In the genomic region with DNA sequence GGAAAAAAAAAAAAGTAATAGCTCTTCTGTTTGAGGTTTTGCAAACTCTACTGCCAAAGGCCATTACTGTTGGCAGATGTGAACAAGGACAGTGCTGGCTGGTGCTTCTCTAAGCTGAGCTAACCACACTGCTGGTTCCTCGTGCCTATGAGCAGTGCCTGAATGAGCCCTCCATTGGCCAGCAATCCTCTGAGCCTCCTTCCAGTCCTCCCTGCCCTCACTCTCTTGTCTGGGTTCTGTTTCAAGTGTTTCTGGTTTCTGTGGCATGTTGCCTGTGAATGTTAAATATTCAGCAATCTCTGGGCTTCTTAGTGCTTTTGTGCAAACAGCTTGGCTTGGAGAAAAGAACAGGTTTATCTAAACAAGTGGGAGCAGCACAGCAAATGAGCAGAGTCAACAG, we compare ENCODE assay signal across 18 cellular contexts.
DNase-seq lines count a peak whose midpoint lies in the region; ATAC-seq lines count a peak whose summit lies in the region.
"Had no signal": no experiment of that assay in that cellular context is flagged by ENCODE, and none has a peak within 500 bp of the region (broad histone marks: within the 10 kb centered on the region; RNA-seq: fewer than 3 reads in every experiment).

No MANE protein-coding gene starts in this region.

- no peaks in the 10 kb centered on the region for H3K9me3 ChIP-seq in mesenchymal stem cell (ENCODE audit: control insufficient read depth, low read length)

- no peak overlapping the region for H3K23ac ChIP-seq in mesenchymal stem cell (ENCODE audit: low read length in 2 of 2)

- POLR2A ChIA-PET in activated CD4-positive, alpha-beta T cell treated with anti-CD3 and anti-CD28 coated beads for 36 hours (lab: Charles Lee) = no interaction called here

- H3K4me2 ChIP-seq in mesenchymal stem cell (ENCODE audit: low read length, poor library complexity, severe bottlenecking) = no peak overlapping the region
- H3K4me2 ChIP-seq: BLaER1 had no signal

- DNase-seq in MV-4-11 (lab: John Stamatoyannopoulos, UW) (peak; percentile 93), mesenchymal stem cell (peak; percentile 3), COLO668 (lab: John Stamatoyannopoulos, UW; ENCODE audit: unreplicated experiment) (no peak), HT-29 (ENCODE audit: low spot score) (no peak), DMS79 (lab: John Stamatoyannopoulos, UW) (no peak)
- no peak for DNase-seq in activated CD4-positive, alpha-beta T cell treated with anti-CD3 and anti-CD28 coated beads for 36 hours
- DNase-seq: ACHN; CD8-positive, alpha-beta T cell; GDM1; NCI-H1436; NCI-H2081; NCI-H510A; NCI-H774 had no signal

- H4K8ac ChIP-seq in mesenchymal stem cell (ENCODE audit: low read length) = no peak overlapping the region

- no peak overlapping the region for H2AFZ ChIP-seq in mesenchymal stem cell (ENCODE audit: low read depth, low read length)

- no peaks in the 10 kb centered on the region for H3K36me3 ChIP-seq in mesenchymal stem cell (ENCODE audit: control insufficient read depth in 1 of 2, insufficient read depth in 2 of 2, low read depth in 1 of 2, low read length in 2 of 2)
- H3K36me3 ChIP-seq: BLaER1 had no signal

- H3K27ac ChIP-seq in mesenchymal stem cell (ENCODE audit: low read length, poor library complexity, severe bottlenecking) = no peak overlapping the region
- H3K27ac ChIP-seq: BLaER1, HL-60, RWPE1 had no signal

- H3K9ac ChIP-seq in mesenchymal stem cell (ENCODE audit: low read length) = no peak overlapping the region
- H3K9ac ChIP-seq: BLaER1 had no signal

- no peaks in the 10 kb centered on the region for H3K79me1 ChIP-seq in mesenchymal stem cell (replicated peaks; ENCODE audit: low read length, poor library complexity, severe bottlenecking)

- H2AK5ac ChIP-seq in mesenchymal stem cell (ENCODE audit: low read length, severe bottlenecking) = no peak overlapping the region

- H4K91ac ChIP-seq in mesenchymal stem cell (ENCODE audit: low read length) = no peak overlapping the region

- no peak overlapping the region for H2BK12ac ChIP-seq in mesenchymal stem cell (ENCODE audit: low read length in 2 of 2)

- H2BK15ac ChIP-seq in mesenchymal stem cell (ENCODE audit: low read depth, poor library complexity, severe bottlenecking) = no peak overlapping the region

- no peaks in the 10 kb centered on the region for H3K4me1 ChIP-seq in mesenchymal stem cell (ENCODE audit: control insufficient read depth, insufficient read depth, low read depth, low read length)

- intact Hi-C loops in activated CD4-positive, alpha-beta T cell treated with anti-CD3 and anti-CD28 coated beads for 36 hours (cut with DNase I, micrococcal nuclease) = no loop called here

- H3K4me3 ChIP-seq in mesenchymal stem cell (ENCODE audit: insufficient read depth in 1 of 2, low read depth in 1 of 2, low read length in 2 of 2) = no peak overlapping the region
- H3K4me3 ChIP-seq: BLaER1 had no signal

- H3K18ac ChIP-seq in mesenchymal stem cell (ENCODE audit: low read depth in 1 of 2, low read length in 2 of 2) = no peak overlapping the region

- no peak overlapping the region for H3K27ac Mint-ChIP-seq in activated CD4-positive, alpha-beta T cell treated with anti-CD3 and anti-CD28 coated beads for 36 hours
- H3K27ac Mint-ChIP-seq: CD8-positive, alpha-beta T cell had no signal

- no peak overlapping the region for H2BK5ac ChIP-seq in mesenchymal stem cell (ENCODE audit: low read depth, low read length, poor library complexity, severe bottlenecking)

- peaks cover 0 to 12% of the 10 kb centered on the region in 2 experiments for H3K27me3 ChIP-seq in mesenchymal stem cell (ENCODE audit: control insufficient read depth in 1 of 2, insufficient read depth in 1 of 2, low read length in 2 of 2)
- H3K27me3 ChIP-seq: BLaER1 had no signal

- H3K4me1 Mint-ChIP-seq in activated CD4-positive, alpha-beta T cell treated with anti-CD3 and anti-CD28 coated beads for 36 hours = peaks cover 6% of the 10 kb centered on the region

- CTCF ChIA-PET in activated CD4-positive, alpha-beta T cell treated with anti-CD3 and anti-CD28 coated beads for 36 hours (lab: Charles Lee) = no interaction called here

- peaks cover 5% of the 10 kb centered on the region for H3K36me3 Mint-ChIP-seq in activated CD4-positive, alpha-beta T cell treated with anti-CD3 and anti-CD28 coated beads for 36 hours (ENCODE audit: low read depth)
- H3K36me3 Mint-ChIP-seq: CD8-positive, alpha-beta T cell had no signal

- no peak overlapping the region for H2BK120ac ChIP-seq in mesenchymal stem cell (ENCODE audit: low read depth, low read length)

- ATAC-seq in esophagus mucosa = peak; percentile 25
- ATAC-seq in activated CD4-positive, alpha-beta T cell treated with anti-CD3 and anti-CD28 coated beads for 36 hours = no peak
- ATAC-seq: CD8-positive, alpha-beta T cell; HCT116 had no signal

- peaks cover 2% of the 10 kb centered on the region for H3K27me3 Mint-ChIP-seq in activated CD4-positive, alpha-beta T cell treated with anti-CD3 and anti-CD28 coated beads for 36 hours

- WGBS in mesenchymal stem cell = 33% methylated on average over 1 of the region's 1 CpG

- H3K4me3 Mint-ChIP-seq in activated CD4-positive, alpha-beta T cell treated with anti-CD3 and anti-CD28 coated beads for 36 hours = no peak overlapping the region
- H3K4me3 Mint-ChIP-seq: CD8-positive, alpha-beta T cell had no signal

- no peak overlapping the region for H3K14ac ChIP-seq in mesenchymal stem cell (ENCODE audit: low read length in 2 of 2)

- H3K4ac ChIP-seq in mesenchymal stem cell (ENCODE audit: low read depth in 1 of 2, low read length in 2 of 2) = no peak overlapping the region

- H3K9me3 Mint-ChIP-seq in activated CD4-positive, alpha-beta T cell treated with anti-CD3 and anti-CD28 coated beads for 36 hours (ENCODE audit: low read depth) = peaks cover 12% of the 10 kb centered on the region

Comparison
In these comparisons a context has a peak if more than half of its experiments do, and no peak if none do; other contexts are left out.
1. DNase-seq: peak in MV-4-11 (single experiment) and mesenchymal stem cell (single experiment); none in COLO668 (single experiment), HT-29 (single experiment), DMS79 (single experiment) and activated CD4-positive, alpha-beta T cell treated with anti-CD3 and anti-CD28 coated beads for 36 hours (single experiment).